ENCODE assay signal across 1 cellular context in the genomic region with DNA sequence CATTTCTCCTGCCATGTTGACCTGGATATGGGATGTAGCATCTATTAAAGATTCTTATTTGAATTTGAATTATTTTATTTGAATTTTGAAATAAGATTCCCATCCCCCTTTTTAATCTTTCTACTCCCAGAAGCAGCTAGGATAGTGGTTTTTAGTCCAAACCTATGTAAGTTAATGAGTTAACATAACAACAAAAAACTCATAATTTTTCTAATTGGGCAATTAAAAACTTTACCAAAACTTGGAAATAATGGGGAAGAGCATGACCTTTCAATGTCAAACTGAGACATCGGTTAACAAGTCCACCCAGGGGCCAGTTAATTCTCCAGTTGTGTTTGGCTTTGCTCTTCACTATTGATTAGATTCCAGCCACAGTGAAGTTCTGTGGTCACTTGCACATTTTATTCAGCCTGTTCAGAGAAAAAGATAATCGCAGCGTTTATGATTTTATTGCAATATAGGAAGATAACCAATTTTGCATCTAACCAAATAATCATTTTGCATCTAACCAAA.
A peak's percentile ranks its signal among the peaks of the same experiment; 100 is the strongest.
TF ChIP-seq lines count a peak whose summit lies in the region.

No MANE protein-coding gene starts in this region.

TF ChIP-seq in A549, 52 proteins besides CTCF, POLR2A, EP300 and RAD21 (continued from another document):
- TF ChIP-seq NPAS2 (CRISPR knock-in tag; IDR thresholded peaks at IDR 0.05; ENCODE audit: borderline replicate concordance) (no peak), POLR2AphosphoS2 (conservative IDR thresholded peaks at IDR 0.05; ENCODE audit: low read length) (no peak), JUNB (IDR thresholded peaks at IDR 0.05) (no peak), CBX8 (IDR thresholded peaks at IDR 0.05) (peak; percentile 70; the same call in 1 of the 2 replicates), EHF (CRISPR knock-in tag; IDR thresholded peaks at IDR 0.05) (no peak)
